8 cellular contexts compared by ENCODE assay signal in the genomic region with DNA sequence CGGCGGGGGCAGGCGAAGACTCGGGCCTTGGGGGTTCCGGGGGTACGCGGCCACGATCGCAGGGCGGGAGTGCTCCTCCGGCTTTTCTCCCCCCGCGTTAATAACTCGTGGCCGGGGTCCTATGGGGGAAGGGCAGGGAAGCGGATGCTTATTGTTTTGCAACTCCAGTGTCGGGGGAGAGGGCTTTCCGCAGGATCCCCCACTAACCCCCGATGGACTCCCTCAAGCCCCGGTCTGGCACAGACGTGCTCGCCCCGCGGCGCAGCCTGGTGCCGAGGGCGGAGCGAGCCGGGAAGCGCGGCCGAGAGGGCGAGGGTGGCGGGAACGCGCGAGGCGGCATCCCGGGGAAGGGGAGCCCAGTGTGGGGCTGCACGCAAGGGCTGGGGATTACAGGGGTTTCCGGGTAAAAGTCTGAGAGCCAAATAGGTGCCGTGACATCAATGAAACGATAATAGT. TPM values are rescaled to one million over a fixed set of nuclear protein-coding genes. Genes with fewer than 3 reads are reported as not detected.
DNase-seq lines count a peak whose midpoint lies in the region; ATAC-seq and TF ChIP-seq lines count a peak whose summit lies in the region.

No MANE protein-coding gene starts in this region.

- peak overlapping the region in 6 of 9 donors; percentile 2 to 85 (median 68) for H3K27ac Mint-ChIP-seq in naive thymus-derived CD4-positive, alpha-beta T cell

- H3K36me3 ChIP-seq in naive thymus-derived CD4-positive, alpha-beta T cell (ENCODE audit: control insufficient read depth in 2 of 3, insufficient read depth in 3 of 3, low read length in 3 of 3), result no peaks in the 10 kb centered on the region
- no peaks in the 10 kb centered on the region for H3K36me3 ChIP-seq in stomach

- DNase-seq in Ammon's horn (ENCODE audit: low spot score) (peak; percentile 50), NCI-H446 treated with DMSO at 0.1 percent for 48 hours (lab: John Stamatoyannopoulos, UW) (peak; percentile 28), erythroblast (lab: John Stamatoyannopoulos, UW) (peak; percentile 79 to 82), stomach (peak; percentile 48)
- peak; percentile 89 for DNase-seq in activated CD8-positive, alpha-beta memory T cell treated with anti-CD3 and anti-CD28 coated beads for 24 hours
- DNase-seq in naive thymus-derived CD4-positive, alpha-beta T cell, result peak in 7 of 9 donors; percentile 13 to 67 (median 24)

- peaks cover 9 to 12% of the 10 kb centered on the region in 2 donors for H3K4me1 ChIP-seq in naive thymus-derived CD4-positive, alpha-beta T cell (ENCODE audit: control insufficient read depth in 2 of 2, insufficient read depth in 2 of 2, low read length in 2 of 2)
- H3K4me1 ChIP-seq in stomach, result peaks cover 16 to 37% (median 28%) of the 10 kb centered on the region in 4 donors

- peaks cover 0 to 7% (median 0%) of the 10 kb centered on the region in 5 donors for H3K36me3 Mint-ChIP-seq in naive thymus-derived CD4-positive, alpha-beta T cell

- H3K4me1 Mint-ChIP-seq in naive thymus-derived CD4-positive, alpha-beta T cell, result peaks cover 0 to 31% (median 19%) of the 10 kb centered on the region in 7 donors

- peaks cover 0 to 3% (median 0%) of the 10 kb centered on the region in 11 donors for H3K9me3 Mint-ChIP-seq in naive thymus-derived CD4-positive, alpha-beta T cell

- 0 to 1% (median 0%) methylated on average over 30 to 43 of the region's 43 CpGs for WGBS in stomach, 5 donors

- peaks cover 0 to 20% (median 5%) of the 10 kb centered on the region in 5 donors for H3K27me3 Mint-ChIP-seq in naive thymus-derived CD4-positive, alpha-beta T cell

- TF ChIP-seq EP300 in stomach (IDR thresholded peaks at IDR 0.05), result no peak

- intact Hi-C loops in naive thymus-derived CD4-positive, alpha-beta T cell (cut with micrococcal nuclease), result loop anchor here (1.0 to 5.0 kb wide), 9 partner anchors 43 to 231 kb away; a partner anchor contains a TSS
- intact Hi-C loops in stomach (cut with DNase I; ENCODE audit: low total_unique reads), result loop anchor here (10.0 kb wide), 1 partner anchor 63 kb away; a partner anchor contains a TSS

- TF ChIP-seq POLR2A in erythroblast (IDR thresholded peaks at IDR 0.05; ENCODE audit: low read length), result no peak
- no peak for TF ChIP-seq POLR2A in stomach (IDR thresholded peaks at IDR 0.05)

- CTCF ChIA-PET in naive thymus-derived CD4-positive, alpha-beta T cell (lab: Charles Lee), result no interaction called here

- peak overlapping the region; percentile 77 for H3K4me3 ChIP-seq in naive thymus-derived CD4-positive, alpha-beta T cell (ENCODE audit: low read length)
- H3K4me3 ChIP-seq in stomach, result peak overlapping the region; percentile 72 to 94 (median 86)

- TF ChIP-seq CTCF in stomach (IDR thresholded peaks at IDR 0.05), result no peak

- H3K4me3 Mint-ChIP-seq in naive thymus-derived CD4-positive, alpha-beta T cell, result peak overlapping the region; percentile 85 to 95 (median 92)

- peak overlapping the region; percentile 42 for H3K27ac ChIP-seq in naive thymus-derived CD4-positive, alpha-beta T cell (ENCODE audit: low read depth, low read length)
- peak overlapping the region; percentile 91 to 99 (median 95) for H3K27ac ChIP-seq in stomach

- POLR2A ChIA-PET in naive thymus-derived CD4-positive, alpha-beta T cell (lab: Charles Lee), result interaction anchor here (0.8 to 1.9 kb wide), 2 partner anchors 12 to 59 kb away, joined by 3 to 10 read pairs; a partner anchor contains a TSS

- ATAC-seq in GM18861 (IDR thresholded peaks at IDR 0.05; ENCODE audit: unreplicated experiment) (peak; percentile 28), HG03064 (IDR thresholded peaks at IDR 0.05; ENCODE audit: low read depth, unreplicated experiment) (peak; percentile 28)
- peak; percentile 54 for ATAC-seq in naive thymus-derived CD4-positive, alpha-beta T cell

- no peaks in the 10 kb centered on the region for H3K9me3 ChIP-seq in naive thymus-derived CD4-positive, alpha-beta T cell (ENCODE audit: control insufficient read depth in 2 of 3, low read length in 3 of 3)
- H3K9me3 ChIP-seq in stomach, result no peaks in the 10 kb centered on the region

- H3K27me3 ChIP-seq in naive thymus-derived CD4-positive, alpha-beta T cell (ENCODE audit: control insufficient read depth in 2 of 2, insufficient read depth in 2 of 2, low read length in 2 of 2), result no peaks in the 10 kb centered on the region
- no peaks in the 10 kb centered on the region for H3K27me3 ChIP-seq in stomach

RNA-seq across cellular contexts. Expression of a gene that starts 0.7 kb away (rescaled TPM):
- total RNA-seq in naive thymus-derived CD4-positive, alpha-beta T cell, result 10 to 100 TPM in 1 of 5 experiments, 1 to 10 TPM in 2, under 1 TPM in 2; 0.89 to 32.7 (median 1.2) TPM
- polyA plus RNA-seq in naive thymus-derived CD4-positive, alpha-beta T cell, result 1 to 10 TPM; 1.0 to 1.2 TPM
- 10 to 100 TPM; 12.3 to 72.8 (median 40.4) TPM for total RNA-seq in stomach
- 10 to 100 TPM; 16.5 to 21.5 (median 20.5) TPM for polyA plus RNA-seq in stomach

RNA-seq across cellular contexts. Expression of a gene that starts 59.5 kb away (rescaled TPM):
- total RNA-seq in naive thymus-derived CD4-positive, alpha-beta T cell, result 10 to 100 TPM; 30.4 to 97.1 (median 49.8) TPM
- polyA plus RNA-seq in naive thymus-derived CD4-positive, alpha-beta T cell, result 100 to 1,000 TPM in 1 of 2 donors, 10 to 100 TPM in 1; 98.4 to 118 TPM
- 10 to 100 TPM in 4 of 5 donors, 1 to 10 TPM in 1; 6.7 to 69.2 (median 35.0) TPM for total RNA-seq in stomach
- polyA plus RNA-seq in stomach, result 10 to 100 TPM; 24.4 to 56.0 (median 44.5) TPM

Comparison
In these comparisons a context has a peak if more than half of its experiments do, and no peak if none do; other contexts are left out.
1. Peak in every context shown above with its lines: DNase-seq, ATAC-seq, H3K4me3 ChIP-seq and H3K27ac ChIP-seq.
2. DNase-seq: peak in every context shown above with its lines; median percentile 89 in activated CD8-positive, alpha-beta memory T cell treated with anti-CD3 and anti-CD28 coated beads for 24 hours; 80 in erythroblast; 50 in Ammon's horn; 48 in stomach; 28 in NCI-H446 treated with DMSO at 0.1 percent for 48 hours; 24 in naive thymus-derived CD4-positive, alpha-beta T cell.